Comparison of ENCODE assay signal across 13 cellular contexts in the genomic region with DNA sequence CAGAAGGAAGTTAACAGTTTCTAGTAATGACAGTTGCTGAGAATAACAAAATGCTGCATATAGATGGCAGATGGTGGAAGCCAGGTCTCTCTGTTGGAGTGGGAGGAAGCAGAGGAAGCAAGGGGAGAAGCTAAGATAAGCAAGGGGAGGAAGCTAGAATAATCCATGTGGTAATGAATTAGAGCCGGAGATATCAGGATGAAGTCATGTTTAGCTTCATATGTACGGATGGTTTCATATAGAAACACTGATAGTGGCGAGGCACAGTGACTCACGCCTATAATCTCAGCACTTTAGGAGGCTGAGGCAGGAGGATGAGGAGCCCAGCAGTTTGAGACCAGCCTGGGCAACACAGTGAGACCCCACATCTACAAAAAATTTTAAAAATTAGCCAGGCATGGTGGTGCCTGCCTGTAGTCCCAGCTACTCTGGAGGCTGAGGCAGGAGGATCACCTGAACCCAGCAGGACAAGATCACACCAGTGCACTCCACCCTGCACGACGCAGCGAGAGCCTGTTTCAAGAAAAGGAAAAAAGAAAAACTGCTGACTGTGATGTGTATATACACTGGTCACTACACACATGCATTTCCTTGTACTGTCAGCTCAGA. TPM values are rescaled to one million over a fixed set of nuclear protein-coding genes. Genes with fewer than 3 reads are reported as not detected.
DNase-seq lines count a peak whose midpoint lies in the region; ATAC-seq, FAIRE-seq and TF ChIP-seq lines count a peak whose summit lies in the region.
"Had no signal": no experiment of that assay in that cellular context is flagged by ENCODE, and none has a peak within 500 bp of the region (broad histone marks: within the 10 kb centered on the region; RNA-seq: fewer than 3 reads in every experiment).

No MANE protein-coding gene starts in this region.

- no peak for TF ChIP-seq POLR2A in HepG2 (IDR thresholded peaks at IDR 0.05; ENCODE audit: insufficient read depth in 1 of 2, low read depth in 2 of 2, low read length in 2 of 2)

- TF ChIP-seq EP300 in HepG2 (IDR thresholded peaks at IDR 0.05; ENCODE audit: low read depth in 2 of 2, low read length in 2 of 2) (no peak), HepG2 (CRISPR knock-in tag; IDR thresholded peaks at IDR 0.05; ENCODE audit: borderline replicate concordance) (no peak)

- H3K4me1 ChIP-seq in DND-41 (ENCODE audit: insufficient read depth, low read length) = no peaks in the 10 kb centered on the region
- no peaks in the 10 kb centered on the region for H3K4me1 ChIP-seq in HepG2 (ENCODE audit: insufficient read depth, low read length)
- H3K4me1 ChIP-seq in foreskin keratinocyte = no peaks in the 10 kb centered on the region

- POLR2A ChIA-PET in HepG2 (lab: Yijun Ruan, JAX) = no interaction called here

- CTCF ChIA-PET in HepG2 (lab: Yijun Ruan, JAX; ENCODE audit: low intra/inter-chr PET ratio, low total read pairs) = interaction anchor here (1.2 to 1.4 kb wide), 2 partner anchors 77 to 248 kb away, joined by 3 to 7 read pairs; no protein-coding TSS in a partner anchor

- no peak overlapping the region for H3K27ac ChIP-seq in DND-41 (ENCODE audit: low read length)
- H3K27ac ChIP-seq in caudate nucleus (ENCODE audit: low read depth, low read length) = peak overlapping the region; percentile 36
- H3K27ac ChIP-seq in HepG2 (ENCODE audit: extremely low read length, insufficient read depth, low read length) = no peak overlapping the region
- H3K27ac ChIP-seq in foreskin keratinocyte = no peak overlapping the region

- H4K20me1 ChIP-seq in DND-41 (ENCODE audit: insufficient read depth, low read length) (peaks cover 2% of the 10 kb centered on the region), HepG2 (ENCODE audit: insufficient read depth, low read length) (no peaks in the 10 kb centered on the region)

- H3K79me2 ChIP-seq in DND-41 (ENCODE audit: insufficient read depth, low read length) (no peaks in the 10 kb centered on the region), HepG2 (ENCODE audit: insufficient read depth, low read length) (no peaks in the 10 kb centered on the region)

- H3K36me3 ChIP-seq in DND-41 (ENCODE audit: insufficient read depth, low read length) = peaks cover 12% of the 10 kb centered on the region; the same call in 1 of the 2 replicates
- H3K36me3 ChIP-seq in HepG2 (replicated peaks in 1 of 2; ENCODE audit: control insufficient read depth in 1 of 2, insufficient read depth in 2 of 2, low read length in 2 of 2) = peaks cover 0 to 12% of the 10 kb centered on the region in 2 experiments; a peak in 2 of 5 replicates

- DNase-seq in DND-41 (no peak), NCI-H524 (lab: John Stamatoyannopoulos, UW) (peak; percentile 43 to 82), caudate nucleus (lab: John Stamatoyannopoulos, UW) (peak in 1 of 61 donors; percentile 21), HepG2 (ENCODE audit: low spot score) (no peak), HTR-8/SVneo (ENCODE audit: insufficient read length, low spot score) (no peak), NCI-H146 treated with DMSO at 0.1 percent for 48 hours (lab: John Stamatoyannopoulos, UW; ENCODE audit: unreplicated experiment) (no peak), foreskin keratinocyte (no peak)
- DNase-seq: DMS79, esophagus squamous epithelium, NCI-H1436 treated with DMSO at 0.1 percent for 48 hours had no signal

- H3K9ac ChIP-seq in DND-41 (ENCODE audit: low read depth, low read length) (no peak overlapping the region), HepG2 (ENCODE audit: insufficient read depth, low read depth, low read length) (no peak overlapping the region)

- FAIRE-seq in HepG2 (lab: Jason Lieb, UNC) (no peak), HTR-8/SVneo (lab: Jason Lieb, UNC) (no peak)
- FAIRE-seq: astrocyte had no signal

- H3K4me2 ChIP-seq in DND-41 (ENCODE audit: insufficient read depth, low read length) = no peak overlapping the region
- H3K4me2 ChIP-seq in HepG2 (ENCODE audit: low read depth, low read length) = no peak overlapping the region

- WGBS in HepG2 (ENCODE audit: low lambda C conversion rate) = 77% methylated on average over 7 of the region's 7 CpGs

- no peak overlapping the region for H2AFZ ChIP-seq in DND-41 (ENCODE audit: low read depth, low read length)
- H2AFZ ChIP-seq in HepG2 (ENCODE audit: low read length) = no peak overlapping the region

- no peaks in the 10 kb centered on the region for H3K9me3 ChIP-seq in DND-41 (ENCODE audit: insufficient read depth, low read length, severe bottlenecking)
- H3K9me3 ChIP-seq in HepG2 (ENCODE audit: low read length) = no peaks in the 10 kb centered on the region
- H3K9me3 ChIP-seq: esophagus squamous epithelium had no signal

- ATAC-seq in DND-41 (ENCODE audit: insufficient read depth, low read depth) (0 out of 3 replicates have a peak, but pooled peaks have one; percentile 12), HepG2 (peak; percentile 13), GM19351 (IDR thresholded peaks at IDR 0.05; ENCODE audit: unreplicated experiment) (no peak), foreskin keratinocyte (no peak)
- ATAC-seq: stimulated activated memory B cell treated with anti-CD40 and anti-IgM and Interleukin-4, amounts not matched to agents 10 μg/mL and 1 μg/mL and 100 μg/mL, for 72 hours had no signal

- H3K4me3 ChIP-seq in DND-41 (ENCODE audit: low read depth in 1 of 2, low read length in 2 of 2) (no peak overlapping the region), HepG2 (replicated peaks in 1 of 3; ENCODE audit: insufficient read depth in 1 of 3, low read depth in 2 of 3, low read length in 3 of 3) (no peak overlapping the region)
- H3K4me3 ChIP-seq: esophagus squamous epithelium had no signal

- in situ Hi-C loops in HepG2 (cut with HindIII; ENCODE audit: extremely low pct_ligation_motif_present, low pct_unique_long_range_greater_than_20kb) = no loop called here

- no peak for TF ChIP-seq RAD21 in HepG2 (CRISPR knock-in tag; IDR thresholded peaks at IDR 0.05)

- H3K27me3 ChIP-seq in DND-41 (ENCODE audit: insufficient read depth, low read length, poor library complexity) (no peaks in the 10 kb centered on the region), HepG2 (ENCODE audit: control insufficient read depth in 1 of 2, insufficient read depth in 2 of 2, low read length in 2 of 2) (no peaks in the 10 kb centered on the region), foreskin keratinocyte (no peaks in the 10 kb centered on the region)
- H3K27me3 ChIP-seq: esophagus squamous epithelium had no signal

- intact Hi-C loops in HepG2 (cut with micrococcal nuclease; ENCODE audit: unreplicated experiment) = no loop called here

- no TSS peak for BruUV-seq in HepG2 (replicated peaks; lab: Mats Ljungman, UMichigan)

- TF ChIP-seq CTCF in DND-41 (IDR thresholded peaks at IDR 0.05; ENCODE audit: borderline replicate concordance, extremely low read depth, low read length, poor library complexity, severe bottlenecking) (no peak), HepG2 (CRISPR knock-in tag; IDR thresholded peaks at IDR 0.05) (no peak), foreskin keratinocyte (conservative IDR thresholded peaks at IDR 0.05) (no peak)

TF ChIP-seq in HepG2, 621 proteins besides CTCF, POLR2A, EP300 and RAD21:
- TF ChIP-seq ZNF121 (CRISPR knock-in tag; IDR thresholded peaks at IDR 0.05) (peak; percentile 34; the same call in 1 of the 2 replicates), FOXA1 (IDR thresholded peaks at IDR 0.05) (no peak), FOXA1 (CRISPR knock-in tag; IDR thresholded peaks at IDR 0.05) (no peak)

RNA-seq across cellular contexts. Expression of gene ANAPC7, which starts 49.2 kb away (rescaled TPM):
- total RNA-seq in HepG2 (2016; rRNA removed; fragmentation: Illumina TruSeq; extraction: Trizol) = 69.1 and 73.7 TPM in 2 replicates
- 29.4 and 31.2 TPM in 2 replicates for total RNA-seq in HepG2 (2016; cell fraction: cytosol; rRNA removed; fragmentation: Illumina TruSeq; extraction: Trizol; ENCODE audit: low read depth)
- total RNA-seq in HepG2 (2016; cell fraction: insoluble cytoplasmic fraction; rRNA removed; fragmentation: Illumina TruSeq; extraction: Trizol) = 69.6 and 77.9 TPM in 2 replicates
- total RNA-seq in HepG2 (2016; cell fraction: membrane; rRNA removed; fragmentation: Illumina TruSeq; extraction: Trizol) = 30.2 and 37.8 TPM in 2 replicates
- total RNA-seq in HepG2 (2016; cell fraction: nucleus; rRNA removed; fragmentation: Illumina TruSeq; extraction: Trizol) = 48.8 and 58.7 TPM in 2 replicates
- 31.5 and 40.0 TPM in 2 replicates for polyA plus RNA-seq in HepG2 (2011; rRNA removed)
- 24.7 and 25.8 TPM in 2 replicates for polyA plus RNA-seq in HepG2 (2011; cell fraction: cytosol; rRNA removed)
- 54.7 and 59.1 TPM in 2 replicates for polyA plus RNA-seq in HepG2 (2011; cell fraction: nucleus; rRNA removed)
- 29.7 and 35.9 TPM in 2 replicates for polyA plus RNA-seq in HepG2 (2012)
- 6.2 and 9.1 TPM in 2 replicates for polyA plus RNA-seq in HepG2 (2016; cell fraction: cytosol; fragmentation: Illumina TruSeq; extraction: Trizol; ENCODE audit: low read depth)
- polyA plus RNA-seq in HepG2 (2016; cell fraction: insoluble cytoplasmic fraction; fragmentation: Illumina TruSeq; extraction: Trizol; ENCODE audit: low read depth) = 59.6 and 60.3 TPM in 2 replicates
- 15.7 TPM in 2 replicates for polyA plus RNA-seq in HepG2 (2016; cell fraction: membrane; fragmentation: Illumina TruSeq; extraction: Trizol; ENCODE audit: low read depth)
- polyA plus RNA-seq in HepG2 (2016; cell fraction: nucleus; fragmentation: Illumina TruSeq; extraction: Trizol; ENCODE audit: insufficient read depth, low read depth) = 155 and 162 TPM in 2 replicates
- polyA minus RNA-seq in HepG2 (2011; rRNA and poly(A)+ RNA removed; ENCODE audit: low replicate concordance) = 31.9 and 76.0 TPM in 2 replicates
- 20.1 and 21.5 TPM in 2 replicates for polyA minus RNA-seq in HepG2 (2011; cell fraction: cytosol; rRNA and poly(A)+ RNA removed)
- 25.1 and 41.6 TPM in 2 replicates for polyA minus RNA-seq in HepG2 (2011; cell fraction: nucleus; rRNA and poly(A)+ RNA removed)
- total RNA-seq in foreskin keratinocyte = 45.4 and 50.5 TPM in 2 replicates
- polyA plus RNA-seq in foreskin keratinocyte = 39.4 and 45.5 TPM in 2 replicates

Comparison
In these comparisons a context has a peak if more than half of its experiments do, and no peak if none do; other contexts are left out.
1. ATAC-seq: peak in DND-41 (single experiment) and HepG2 (single experiment); none in GM19351 (single experiment) and foreskin keratinocyte (single experiment).
2. DNase-seq: peak in NCI-H524 (2 of 2); none in DND-41 (single experiment), HepG2 (single experiment), HTR-8/SVneo (single experiment), NCI-H146 treated with DMSO at 0.1 percent for 48 hours (single experiment) and foreskin keratinocyte (0 of 2).